In genomic region chr16:76059186-76059585, GRCh38 we compare ENCODE assay signal across 11 cellular contexts.
"Had no signal": no experiment of that assay in that cellular context is flagged by ENCODE, and none has a peak within 500 bp of the region (broad histone marks: within the 10 kb centered on the region; RNA-seq: fewer than 3 reads in every experiment).

No MANE protein-coding gene starts in this region.

- ATAC-seq: natural killer cell treated with Interleukin-12 subunit alpha and Interleukin-12 subunit beta and Interleukin-15 and Interleukin-18, amount 100 ng/mL, for 72 hours; T-helper 17 cell had no signal

- DNase-seq: activated CD4-positive, alpha-beta T cell treated with anti-CD3 and anti-CD28 coated beads, Interleukin-2, amount 50 U/mL, for 1 hour; activated CD4-positive, CD25-positive, alpha-beta regulatory T cell; activated T-cell treated with anti-CD3 and anti-CD28 coated beads for 4 hours; immature natural killer cell; occipital lobe; stimulated activated CD4-positive, alpha-beta T cell treated with anti-CD3 and anti-CD28 coated beads, Interleukin-15, amount 100 ng/mL, for 24 hours; stimulated activated CD4-positive, alpha-beta T cell treated with anti-CD3 and anti-CD28 coated beads, Interleukin-4, amount 100 ng/mL, for 24 hours; T-helper 17 cell; upper lobe of left lung had no signal

- H3K4me3 ChIP-seq: prostate gland, upper lobe of left lung had no signal

- H3K27ac ChIP-seq: prostate gland, upper lobe of left lung had no signal

- H3K36me3 ChIP-seq: prostate gland, upper lobe of left lung had no signal

- H3K9me3 ChIP-seq: prostate gland, upper lobe of left lung had no signal

- H3K4me1 ChIP-seq: prostate gland, upper lobe of left lung had no signal

- H3K27me3 ChIP-seq: upper lobe of left lung had no signal
